In the genomic region with DNA sequence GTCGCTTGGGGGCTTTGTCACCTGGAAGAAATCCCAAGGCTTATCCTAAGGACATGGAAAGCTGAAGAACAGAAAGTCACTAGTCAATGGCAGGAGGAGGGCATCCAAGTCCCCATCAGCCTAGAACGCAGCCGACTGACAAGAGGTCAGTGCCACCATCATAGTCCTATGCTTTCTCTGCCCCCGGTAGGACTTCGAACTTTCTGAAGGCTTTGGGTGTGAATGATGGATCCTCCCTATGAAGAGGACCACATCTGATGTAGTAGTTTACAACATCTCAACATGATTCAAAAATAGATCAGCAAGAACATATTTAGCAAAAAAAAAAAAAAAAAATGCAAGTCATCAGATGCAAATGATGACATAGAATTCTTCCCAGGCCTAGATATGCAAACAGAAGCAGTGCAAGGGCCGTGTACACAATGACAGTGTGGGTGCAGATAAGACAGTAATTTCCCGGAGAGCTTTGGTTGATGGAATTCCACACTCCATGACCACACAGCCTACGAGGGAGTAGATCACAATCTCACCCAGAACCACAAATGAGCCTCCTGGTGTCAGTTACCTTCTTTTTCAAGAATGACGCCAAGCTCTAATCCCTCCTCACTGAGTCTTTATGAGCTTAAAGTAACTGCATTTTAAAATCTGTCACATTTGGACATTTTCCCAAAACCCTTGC, we compare ENCODE assay signal across 1 cellular context.
A peak's percentile ranks its signal among the peaks of the same experiment; 100 is the strongest.
TF ChIP-seq lines count a peak whose summit lies in the region.

No MANE protein-coding gene starts in this region.

TF ChIP-seq in K562, 482 proteins besides CTCF, POLR2A, EP300 and RAD21 (continued from another document and continues in another):
- TF ChIP-seq, protein P1, sequence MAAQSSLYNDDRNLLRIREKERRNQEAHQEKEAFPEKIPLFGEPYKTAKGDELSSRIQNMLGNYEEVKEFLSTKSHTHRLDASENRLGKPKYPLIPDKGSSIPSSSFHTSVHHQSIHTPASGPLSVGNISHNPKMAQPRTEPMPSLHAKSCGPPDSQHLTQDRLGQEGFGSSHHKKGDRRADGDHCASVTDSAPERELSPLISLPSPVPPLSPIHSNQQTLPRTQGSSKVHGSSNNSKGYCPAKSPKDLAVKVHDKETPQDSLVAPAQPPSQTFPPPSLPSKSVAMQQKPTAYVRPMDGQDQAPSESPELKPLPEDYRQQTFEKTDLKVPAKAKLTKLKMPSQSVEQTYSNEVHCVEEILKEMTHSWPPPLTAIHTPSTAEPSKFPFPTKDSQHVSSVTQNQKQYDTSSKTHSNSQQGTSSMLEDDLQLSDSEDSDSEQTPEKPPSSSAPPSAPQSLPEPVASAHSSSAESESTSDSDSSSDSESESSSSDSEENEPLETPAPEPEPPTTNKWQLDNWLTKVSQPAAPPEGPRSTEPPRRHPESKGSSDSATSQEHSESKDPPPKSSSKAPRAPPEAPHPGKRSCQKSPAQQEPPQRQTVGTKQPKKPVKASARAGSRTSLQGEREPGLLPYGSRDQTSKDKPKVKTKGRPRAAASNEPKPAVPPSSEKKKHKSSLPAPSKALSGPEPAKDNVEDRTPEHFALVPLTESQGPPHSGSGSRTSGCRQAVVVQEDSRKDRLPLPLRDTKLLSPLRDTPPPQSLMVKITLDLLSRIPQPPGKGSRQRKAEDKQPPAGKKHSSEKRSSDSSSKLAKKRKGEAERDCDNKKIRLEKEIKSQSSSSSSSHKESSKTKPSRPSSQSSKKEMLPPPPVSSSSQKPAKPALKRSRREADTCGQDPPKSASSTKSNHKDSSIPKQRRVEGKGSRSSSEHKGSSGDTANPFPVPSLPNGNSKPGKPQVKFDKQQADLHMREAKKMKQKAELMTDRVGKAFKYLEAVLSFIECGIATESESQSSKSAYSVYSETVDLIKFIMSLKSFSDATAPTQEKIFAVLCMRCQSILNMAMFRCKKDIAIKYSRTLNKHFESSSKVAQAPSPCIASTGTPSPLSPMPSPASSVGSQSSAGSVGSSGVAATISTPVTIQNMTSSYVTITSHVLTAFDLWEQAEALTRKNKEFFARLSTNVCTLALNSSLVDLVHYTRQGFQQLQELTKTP (IDR thresholded peaks at IDR 0.05; ENCODE audit: low read depth in 1 of 2, partially characterized antibody in 2 of 2): peak in 1 of 2 experiments; percentile 78
- TF ChIP-seq, protein P2, sequence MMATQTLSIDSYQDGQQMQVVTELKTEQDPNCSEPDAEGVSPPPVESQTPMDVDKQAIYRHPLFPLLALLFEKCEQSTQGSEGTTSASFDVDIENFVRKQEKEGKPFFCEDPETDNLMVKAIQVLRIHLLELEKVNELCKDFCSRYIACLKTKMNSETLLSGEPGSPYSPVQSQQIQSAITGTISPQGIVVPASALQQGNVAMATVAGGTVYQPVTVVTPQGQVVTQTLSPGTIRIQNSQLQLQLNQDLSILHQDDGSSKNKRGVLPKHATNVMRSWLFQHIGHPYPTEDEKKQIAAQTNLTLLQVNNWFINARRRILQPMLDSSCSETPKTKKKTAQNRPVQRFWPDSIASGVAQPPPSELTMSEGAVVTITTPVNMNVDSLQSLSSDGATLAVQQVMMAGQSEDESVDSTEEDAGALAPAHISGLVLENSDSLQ (IDR thresholded peaks at IDR 0.05): peak; percentile 72
- TF ChIP-seq TAF7 (tag; IDR thresholded peaks at IDR 0.05): no peak
- peak in 1 of 2 experiments; percentile 95; a peak in 2 of 4 replicates for TF ChIP-seq ZNF318 (IDR thresholded peaks at IDR 0.05; ENCODE audit: borderline replicate concordance in 1 of 2, low read depth in 1 of 2)
- TF ChIP-seq, protein P3, sequence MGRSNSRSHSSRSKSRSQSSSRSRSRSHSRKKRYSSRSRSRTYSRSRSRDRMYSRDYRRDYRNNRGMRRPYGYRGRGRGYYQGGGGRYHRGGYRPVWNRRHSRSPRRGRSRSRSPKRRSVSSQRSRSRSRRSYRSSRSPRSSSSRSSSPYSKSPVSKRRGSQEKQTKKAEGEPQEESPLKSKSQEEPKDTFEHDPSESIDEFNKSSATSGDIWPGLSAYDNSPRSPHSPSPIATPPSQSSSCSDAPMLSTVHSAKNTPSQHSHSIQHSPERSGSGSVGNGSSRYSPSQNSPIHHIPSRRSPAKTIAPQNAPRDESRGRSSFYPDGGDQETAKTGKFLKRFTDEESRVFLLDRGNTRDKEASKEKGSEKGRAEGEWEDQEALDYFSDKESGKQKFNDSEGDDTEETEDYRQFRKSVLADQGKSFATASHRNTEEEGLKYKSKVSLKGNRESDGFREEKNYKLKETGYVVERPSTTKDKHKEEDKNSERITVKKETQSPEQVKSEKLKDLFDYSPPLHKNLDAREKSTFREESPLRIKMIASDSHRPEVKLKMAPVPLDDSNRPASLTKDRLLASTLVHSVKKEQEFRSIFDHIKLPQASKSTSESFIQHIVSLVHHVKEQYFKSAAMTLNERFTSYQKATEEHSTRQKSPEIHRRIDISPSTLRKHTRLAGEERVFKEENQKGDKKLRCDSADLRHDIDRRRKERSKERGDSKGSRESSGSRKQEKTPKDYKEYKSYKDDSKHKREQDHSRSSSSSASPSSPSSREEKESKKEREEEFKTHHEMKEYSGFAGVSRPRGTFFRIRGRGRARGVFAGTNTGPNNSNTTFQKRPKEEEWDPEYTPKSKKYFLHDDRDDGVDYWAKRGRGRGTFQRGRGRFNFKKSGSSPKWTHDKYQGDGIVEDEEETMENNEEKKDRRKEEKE (IDR thresholded peaks at IDR 0.05; ENCODE audit: borderline replicate concordance in 1 of 2, control insufficient read depth in 1 of 2, low read depth in 2 of 2, low read length in 1 of 2): no peak
- TF ChIP-seq, protein P4, sequence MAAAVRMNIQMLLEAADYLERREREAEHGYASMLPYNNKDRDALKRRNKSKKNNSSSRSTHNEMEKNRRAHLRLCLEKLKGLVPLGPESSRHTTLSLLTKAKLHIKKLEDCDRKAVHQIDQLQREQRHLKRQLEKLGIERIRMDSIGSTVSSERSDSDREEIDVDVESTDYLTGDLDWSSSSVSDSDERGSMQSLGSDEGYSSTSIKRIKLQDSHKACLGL (CRISPR knock-in tag; IDR thresholded peaks at IDR 0.05; ENCODE audit: borderline replicate concordance, poor library complexity, severe bottlenecking): no peak
- TF ChIP-seq, protein P5, sequence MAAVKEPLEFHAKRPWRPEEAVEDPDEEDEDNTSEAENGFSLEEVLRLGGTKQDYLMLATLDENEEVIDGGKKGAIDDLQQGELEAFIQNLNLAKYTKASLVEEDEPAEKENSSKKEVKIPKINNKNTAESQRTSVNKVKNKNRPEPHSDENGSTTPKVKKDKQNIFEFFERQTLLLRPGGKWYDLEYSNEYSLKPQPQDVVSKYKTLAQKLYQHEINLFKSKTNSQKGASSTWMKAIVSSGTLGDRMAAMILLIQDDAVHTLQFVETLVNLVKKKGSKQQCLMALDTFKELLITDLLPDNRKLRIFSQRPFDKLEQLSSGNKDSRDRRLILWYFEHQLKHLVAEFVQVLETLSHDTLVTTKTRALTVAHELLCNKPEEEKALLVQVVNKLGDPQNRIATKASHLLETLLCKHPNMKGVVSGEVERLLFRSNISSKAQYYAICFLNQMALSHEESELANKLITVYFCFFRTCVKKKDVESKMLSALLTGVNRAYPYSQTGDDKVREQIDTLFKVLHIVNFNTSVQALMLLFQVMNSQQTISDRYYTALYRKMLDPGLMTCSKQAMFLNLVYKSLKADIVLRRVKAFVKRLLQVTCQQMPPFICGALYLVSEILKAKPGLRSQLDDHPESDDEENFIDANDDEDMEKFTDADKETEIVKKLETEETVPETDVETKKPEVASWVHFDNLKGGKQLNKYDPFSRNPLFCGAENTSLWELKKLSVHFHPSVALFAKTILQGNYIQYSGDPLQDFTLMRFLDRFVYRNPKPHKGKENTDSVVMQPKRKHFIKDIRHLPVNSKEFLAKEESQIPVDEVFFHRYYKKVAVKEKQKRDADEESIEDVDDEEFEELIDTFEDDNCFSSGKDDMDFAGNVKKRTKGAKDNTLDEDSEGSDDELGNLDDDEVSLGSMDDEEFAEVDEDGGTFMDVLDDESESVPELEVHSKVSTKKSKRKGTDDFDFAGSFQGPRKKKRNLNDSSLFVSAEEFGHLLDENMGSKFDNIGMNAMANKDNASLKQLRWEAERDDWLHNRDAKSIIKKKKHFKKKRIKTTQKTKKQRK (IDR thresholded peaks at IDR 0.05; ENCODE audit: borderline replicate concordance, low read depth, low read length): no peak
- no peak for TF ChIP-seq CBFB (CRISPR knock-in tag; IDR thresholded peaks at IDR 0.05)
- peak; percentile 83 to 99 for TF ChIP-seq RCOR1 (IDR thresholded peaks at IDR 0.05; ENCODE audit: borderline replicate concordance in 1 of 2, low read depth in 2 of 2, low read length in 2 of 2)
- TF ChIP-seq, protein P6, sequence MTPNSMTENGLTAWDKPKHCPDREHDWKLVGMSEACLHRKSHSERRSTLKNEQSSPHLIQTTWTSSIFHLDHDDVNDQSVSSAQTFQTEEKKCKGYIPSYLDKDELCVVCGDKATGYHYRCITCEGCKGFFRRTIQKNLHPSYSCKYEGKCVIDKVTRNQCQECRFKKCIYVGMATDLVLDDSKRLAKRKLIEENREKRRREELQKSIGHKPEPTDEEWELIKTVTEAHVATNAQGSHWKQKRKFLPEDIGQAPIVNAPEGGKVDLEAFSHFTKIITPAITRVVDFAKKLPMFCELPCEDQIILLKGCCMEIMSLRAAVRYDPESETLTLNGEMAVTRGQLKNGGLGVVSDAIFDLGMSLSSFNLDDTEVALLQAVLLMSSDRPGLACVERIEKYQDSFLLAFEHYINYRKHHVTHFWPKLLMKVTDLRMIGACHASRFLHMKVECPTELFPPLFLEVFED (CRISPR knock-in tag; conservative IDR thresholded peaks at IDR 0.05): no peak
- no peak for TF ChIP-seq PRMT5 (CRISPR knock-in tag; IDR thresholded peaks at IDR 0.05)
- TF ChIP-seq RBM39 (optimal IDR thresholded peaks at IDR 0.05; ENCODE audit: low read depth, low read length): no peak
- TF ChIP-seq JUN (IDR thresholded peaks at IDR 0.05; ENCODE audit: borderline replicate concordance, low read depth, low read length): peak; percentile 73
- no peak for TF ChIP-seq JUN (CRISPR knock-in tag; IDR thresholded peaks at IDR 0.05; ENCODE audit: borderline replicate concordance)
- TF ChIP-seq, protein P7, sequence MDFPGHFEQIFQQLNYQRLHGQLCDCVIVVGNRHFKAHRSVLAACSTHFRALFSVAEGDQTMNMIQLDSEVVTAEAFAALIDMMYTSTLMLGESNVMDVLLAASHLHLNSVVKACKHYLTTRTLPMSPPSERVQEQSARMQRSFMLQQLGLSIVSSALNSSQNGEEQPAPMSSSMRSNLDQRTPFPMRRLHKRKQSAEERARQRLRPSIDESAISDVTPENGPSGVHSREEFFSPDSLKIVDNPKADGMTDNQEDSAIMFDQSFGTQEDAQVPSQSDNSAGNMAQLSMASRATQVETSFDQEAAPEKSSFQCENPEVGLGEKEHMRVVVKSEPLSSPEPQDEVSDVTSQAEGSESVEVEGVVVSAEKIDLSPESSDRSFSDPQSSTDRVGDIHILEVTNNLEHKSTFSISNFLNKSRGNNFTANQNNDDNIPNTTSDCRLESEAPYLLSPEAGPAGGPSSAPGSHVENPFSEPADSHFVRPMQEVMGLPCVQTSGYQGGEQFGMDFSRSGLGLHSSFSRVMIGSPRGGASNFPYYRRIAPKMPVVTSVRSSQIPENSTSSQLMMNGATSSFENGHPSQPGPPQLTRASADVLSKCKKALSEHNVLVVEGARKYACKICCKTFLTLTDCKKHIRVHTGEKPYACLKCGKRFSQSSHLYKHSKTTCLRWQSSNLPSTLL (IDR thresholded peaks at IDR 0.05): no peak
- 0 out of 4 replicates have a peak, but pooled peaks of 1 of the 2 experiments have one; percentile 33 for TF ChIP-seq NONO (IDR thresholded peaks at IDR 0.05; ENCODE audit: low read depth in 2 of 2, low read length in 1 of 2)
- TF ChIP-seq MYC (IDR thresholded peaks at IDR 0.05; ENCODE audit: low read depth, low read length): 0 out of 2 replicates have a peak, but pooled peaks have one; percentile 26
- no peak for TF ChIP-seq MYC (CRISPR knock-in tag; IDR thresholded peaks at IDR 0.05; ENCODE audit: borderline replicate concordance, low read depth)
- TF ChIP-seq ZNF316 (IDR thresholded peaks at IDR 0.05): peak; percentile 99
- peak; percentile 71; the same call in 1 of the 2 replicates for TF ChIP-seq JUND (IDR thresholded peaks at IDR 0.05; ENCODE audit: borderline replicate concordance, low read depth, low read length)
- peak; percentile 87 for TF ChIP-seq JUND (tag; IDR thresholded peaks at IDR 0.05; ENCODE audit: borderline replicate concordance, low read depth, low read length)
- TF ChIP-seq GATA2 (CRISPR knock-in tag; IDR thresholded peaks at IDR 0.05): peak; percentile 49; the same call in 1 of the 2 replicates
